ENCODE assay signal across 8 cellular contexts in the genomic region with DNA sequence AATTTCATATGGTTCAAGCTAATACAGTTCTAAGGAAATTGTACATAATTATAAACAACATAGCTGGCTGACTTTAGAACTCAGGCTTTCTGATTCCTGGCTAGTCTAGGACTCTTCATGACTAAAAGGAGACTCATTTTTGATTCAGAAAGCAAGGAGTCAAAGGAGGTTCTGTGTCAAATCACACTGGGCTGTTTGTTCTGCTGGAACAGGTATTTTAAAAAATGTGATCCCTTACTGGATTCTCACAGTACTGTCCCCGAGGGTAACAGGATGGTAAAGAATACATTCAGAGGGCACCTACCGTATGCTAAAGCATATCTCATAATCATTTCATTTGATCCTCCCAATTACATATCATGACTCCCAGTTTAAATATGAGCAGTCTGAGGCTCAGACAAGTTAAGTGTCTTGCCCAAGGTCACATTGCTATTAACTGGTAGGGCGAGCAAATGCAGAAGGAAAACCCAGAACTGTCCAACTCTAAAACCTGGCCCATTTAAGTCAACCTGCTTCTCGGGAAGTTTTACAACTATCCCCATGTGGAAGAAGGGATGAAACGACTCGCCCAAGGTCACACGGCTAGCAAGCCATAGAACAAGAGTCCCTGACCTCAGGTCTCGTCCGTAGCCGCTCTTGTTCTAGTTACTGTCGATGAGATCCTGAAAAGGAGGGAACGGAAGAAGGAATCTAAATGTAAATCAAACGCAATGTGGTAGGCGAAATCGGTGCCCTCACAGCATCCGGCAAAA. TPM values are rescaled to one million over a fixed set of nuclear protein-coding genes. Genes with fewer than 3 reads are reported as not detected.
DNase-seq lines count a peak whose midpoint lies in the region; ATAC-seq and TF ChIP-seq lines count a peak whose summit lies in the region.

No MANE protein-coding gene starts in this region.

- peaks cover 28% of the 10 kb centered on the region for H3K4me1 ChIP-seq in CD8-positive, alpha-beta T cell (ENCODE audit: insufficient read depth, low read length)
- peaks cover 17% of the 10 kb centered on the region for H3K4me1 ChIP-seq in upper lobe of right lung

- no peak for TF ChIP-seq CTCF in CD8-positive, alpha-beta T cell (IDR thresholded peaks at IDR 0.05)
- TF ChIP-seq CTCF in lower leg skin (IDR thresholded peaks at IDR 0.05) (no peak), upper lobe of right lung (IDR thresholded peaks at IDR 0.05) (no peak)

- DNase-seq in CD8-positive, alpha-beta T cell = peak in 1 of 7 experiments; percentile 51
- DNase-seq in LHCN-M2 (ENCODE audit: low read depth) (peak; percentile 27), caudate nucleus (lab: John Stamatoyannopoulos, UW) (no peak), lower leg skin (ENCODE audit: low spot score in 2 of 2) (no peak), upper lobe of right lung (no peak), HK-2 (ENCODE audit: unreplicated experiment) (no peak)

- intact Hi-C loops in CD8-positive, alpha-beta T cell (cut with DNase I, micrococcal nuclease) = loop anchor here in 1 of 2 experiments (5.0 kb wide), 1 partner anchor 598 kb away; a partner anchor contains a TSS
- intact Hi-C loops in lower leg skin (cut with DNase I; ENCODE audit: low total_unique reads) (no loop called here), upper lobe of right lung (cut with DNase I) (no loop called here)

- H3K36me3 ChIP-seq in CD8-positive, alpha-beta T cell (ENCODE audit: insufficient read depth, low read length) = peaks cover 8% of the 10 kb centered on the region
- peaks cover 11% of the 10 kb centered on the region for H3K36me3 ChIP-seq in upper lobe of right lung

- peak overlapping the region; percentile 86 for H3K4me3 ChIP-seq in CD8-positive, alpha-beta T cell (ENCODE audit: low read depth, low read length)
- H3K4me3 ChIP-seq in lower leg skin (ENCODE audit: low read depth, poor library complexity, severe bottlenecking) (peak overlapping the region; percentile 83), upper lobe of right lung (peak overlapping the region; percentile 96)

- H3K27me3 ChIP-seq in CD8-positive, alpha-beta T cell (ENCODE audit: insufficient read depth, low read length) = no peaks in the 10 kb centered on the region
- H3K27me3 ChIP-seq in upper lobe of right lung = no peaks in the 10 kb centered on the region

- POLR2A ChIA-PET in CD8-positive, alpha-beta T cell (lab: Charles Lee) = interaction anchor here (0.6 to 1.0 kb wide), 2 partner anchors 16 to 84 kb away, joined by 3 read pairs; no protein-coding TSS in a partner anchor

- H3K27ac ChIP-seq in CD8-positive, alpha-beta T cell (ENCODE audit: low read depth, low read length) = peak overlapping the region; percentile 84
- H3K27ac ChIP-seq in caudate nucleus (ENCODE audit: low read depth, low read length) (peak overlapping the region; percentile 18), upper lobe of right lung (peak overlapping the region; percentile 93)

- no peaks in the 10 kb centered on the region for H3K27me3 Mint-ChIP-seq in CD8-positive, alpha-beta T cell (ENCODE audit: low read depth)

- no peaks in the 10 kb centered on the region for H3K9me3 Mint-ChIP-seq in CD8-positive, alpha-beta T cell

- H3K9me3 ChIP-seq in CD8-positive, alpha-beta T cell (ENCODE audit: low read length) = no peaks in the 10 kb centered on the region
- no peaks in the 10 kb centered on the region for H3K9me3 ChIP-seq in upper lobe of right lung

- peak overlapping the region; percentile 98 for H3K27ac Mint-ChIP-seq in CD8-positive, alpha-beta T cell

- 1% methylated on average over 16 of the region's 16 CpGs for WGBS in lower leg skin, 2 donors

- CTCF ChIA-PET in CD8-positive, alpha-beta T cell (lab: Charles Lee) = interaction anchor here (1.1 to 2.0 kb wide), 4 partner anchors 29 to 1000 kb away, joined by 3 to 6 read pairs (median 3); no protein-coding TSS in a partner anchor

- peaks cover 25% of the 10 kb centered on the region for H3K4me1 Mint-ChIP-seq in CD8-positive, alpha-beta T cell (ENCODE audit: low read depth)

- peak overlapping the region; percentile 99 for H3K4me3 Mint-ChIP-seq in CD8-positive, alpha-beta T cell

- peaks cover 25% of the 10 kb centered on the region for H3K36me3 Mint-ChIP-seq in CD8-positive, alpha-beta T cell

- no peak for ATAC-seq in CD8-positive, alpha-beta T cell
- ATAC-seq in GM19463 (IDR thresholded peaks at IDR 0.05; ENCODE audit: unreplicated experiment) (peak; percentile 6), upper lobe of right lung (peak; percentile 9), HG03196 (IDR thresholded peaks at IDR 0.05; ENCODE audit: unreplicated experiment) (no peak)

- TF ChIP-seq POLR2A in lower leg skin (IDR thresholded peaks at IDR 0.05) = no peak

RNA-seq across cellular contexts. Expression of a gene that starts 0.7 kb away (rescaled TPM):
- total RNA-seq in CD8-positive, alpha-beta T cell = 10 to 100 TPM; 63.9 to 64.5 TPM
- total RNA-seq in LHCN-M2 (2014; rRNA removed) (16.6 and 41.4 TPM in 2 replicates), lower leg skin (10 to 100 TPM; 13.0 to 16.5 (median 15.6) TPM), upper lobe of right lung (40.2 TPM)
- polyA plus RNA-seq in LHCN-M2 (2012) = 3.1 TPM

Comparison
In these comparisons a context has a peak if more than half of its experiments do, and no peak if none do; other contexts are left out.
1. ATAC-seq: peak in GM19463 (single experiment) and upper lobe of right lung (single experiment); none in CD8-positive, alpha-beta T cell (single experiment) and HG03196 (single experiment).
2. H3K27ac ChIP-seq: peak in every context shown above with its lines; median percentile 93 in upper lobe of right lung; 84 in CD8-positive, alpha-beta T cell; 18 in caudate nucleus.
3. Peak in every context shown above with its lines, with median percentiles within 50 percentile points of each other: H3K4me3 ChIP-seq.